9 cellular contexts compared by ENCODE assay signal in the genomic region with DNA sequence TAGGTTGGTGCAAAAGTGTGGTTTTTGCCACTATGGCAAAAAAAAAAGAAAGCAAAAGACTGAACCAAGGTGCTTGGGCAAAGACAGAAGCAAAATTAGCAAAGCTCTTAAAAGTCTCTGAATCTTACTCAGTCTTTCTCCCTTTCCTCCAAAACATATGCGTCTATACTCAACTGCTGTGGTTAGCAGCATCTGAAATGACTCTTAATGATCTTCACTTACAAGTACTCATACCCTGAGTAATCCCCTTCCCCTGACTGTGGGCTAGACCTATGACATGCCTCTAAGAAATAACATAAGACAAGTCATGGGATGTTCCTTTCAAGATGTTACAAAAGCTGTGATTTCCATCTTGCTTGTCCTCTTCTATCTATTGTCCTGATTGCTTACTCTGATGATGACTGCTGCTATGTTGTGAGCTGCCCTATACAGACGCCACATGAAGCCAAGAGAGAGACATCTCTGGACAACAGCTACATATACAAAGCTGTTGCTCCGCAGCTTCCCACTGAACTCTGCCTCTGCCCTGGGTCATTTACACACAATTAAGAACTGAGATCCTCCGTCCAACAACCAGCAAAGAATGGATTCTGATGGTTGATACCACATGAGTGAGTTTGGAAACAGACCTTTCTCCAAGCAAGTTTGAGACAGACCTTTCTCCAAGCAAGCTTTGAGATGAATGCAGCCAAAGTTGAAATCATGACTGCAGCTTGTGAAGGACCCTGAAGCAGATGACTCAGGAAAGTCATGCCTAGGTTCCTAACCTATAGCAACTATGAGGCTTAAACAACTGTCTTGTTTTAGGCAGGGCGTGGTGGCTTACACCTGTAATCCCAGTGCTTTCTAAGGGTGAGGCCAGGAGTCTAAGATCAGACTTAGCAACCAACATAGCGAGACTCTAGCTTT. TPM values are rescaled to one million over a fixed set of nuclear protein-coding genes. Genes with fewer than 3 reads are reported as not detected.
DNase-seq lines count a peak whose midpoint lies in the region; ATAC-seq and TF ChIP-seq lines count a peak whose summit lies in the region.
"Had no signal": no experiment of that assay in that cellular context is flagged by ENCODE, and none has a peak within 500 bp of the region (broad histone marks: within the 10 kb centered on the region; RNA-seq: fewer than 3 reads in every experiment).

No MANE protein-coding gene starts in this region.

- no peaks in the 10 kb centered on the region for H3K79me1 ChIP-seq in mesenchymal stem cell (replicated peaks; ENCODE audit: low read length, poor library complexity, severe bottlenecking)

- no peak overlapping the region for H3K4ac ChIP-seq in mesenchymal stem cell (ENCODE audit: low read depth in 1 of 2, low read length in 2 of 2)

- intact Hi-C loops in head of caudate nucleus (cut with DNase I) = no loop called here

- H2AK5ac ChIP-seq in mesenchymal stem cell (ENCODE audit: low read length, severe bottlenecking) = no peak overlapping the region

- H3K9me3 ChIP-seq in mesenchymal stem cell (ENCODE audit: control insufficient read depth, low read length) = no peaks in the 10 kb centered on the region

- no peak overlapping the region for H2BK15ac ChIP-seq in mesenchymal stem cell (ENCODE audit: low read depth, poor library complexity, severe bottlenecking)

- DNase-seq in GM10248 (ENCODE audit: extremely low spot score) (peak; percentile 33), mesenchymal stem cell (peak; percentile 83), head of caudate nucleus (no peak), GOT3 (lab: John Stamatoyannopoulos, UW) (no peak), Ammon's horn (ENCODE audit: low spot score) (no peak)
- DNase-seq: WERI-Rb-1 had no signal

- no peak overlapping the region for H2BK120ac ChIP-seq in mesenchymal stem cell (ENCODE audit: low read depth, low read length)

- H3K4me2 ChIP-seq in mesenchymal stem cell (ENCODE audit: low read length, poor library complexity, severe bottlenecking) = no peak overlapping the region

- whole genome bisulfite sequencing in mesenchymal stem cell = 85% methylated on average over 6 of the region's 6 CpGs

- H3K27ac ChIP-seq in mesenchymal stem cell (ENCODE audit: low read length, poor library complexity, severe bottlenecking) = no peak overlapping the region
- H3K27ac ChIP-seq: WERI-Rb-1 had no signal

- H3K9ac ChIP-seq in mesenchymal stem cell (ENCODE audit: low read length) = no peak overlapping the region

- H3K14ac ChIP-seq in mesenchymal stem cell (ENCODE audit: low read length in 2 of 2) = no peak overlapping the region

- CTCF ChIA-PET in GM10248 (lab: Yijun Ruan, JAX) = interaction anchor here (0.6 to 5.3 kb wide), 8 partner anchors 9 to 654 kb away, joined by 3 to 38 read pairs (median 4); no protein-coding TSS in a partner anchor

- H3K4me3 ChIP-seq in mesenchymal stem cell (ENCODE audit: insufficient read depth in 1 of 2, low read depth in 1 of 2, low read length in 2 of 2) = no peak overlapping the region

- no peak overlapping the region for H3K23ac ChIP-seq in mesenchymal stem cell (ENCODE audit: low read length in 2 of 2)

- no peak overlapping the region for H2AFZ ChIP-seq in mesenchymal stem cell (ENCODE audit: low read depth, low read length)

- H3K18ac ChIP-seq in mesenchymal stem cell (ENCODE audit: low read depth in 1 of 2, low read length in 2 of 2) = no peak overlapping the region

- peaks cover 3 to 13% of the 10 kb centered on the region in 2 experiments for H3K36me3 ChIP-seq in mesenchymal stem cell (ENCODE audit: control insufficient read depth in 1 of 2, insufficient read depth in 2 of 2, low read depth in 1 of 2, low read length in 2 of 2)

- H2BK5ac ChIP-seq in mesenchymal stem cell (ENCODE audit: low read depth, low read length, poor library complexity, severe bottlenecking) = no peak overlapping the region

- H4K8ac ChIP-seq in mesenchymal stem cell (ENCODE audit: low read length) = no peak overlapping the region

- H3K27me3 ChIP-seq in mesenchymal stem cell (ENCODE audit: control insufficient read depth in 1 of 2, insufficient read depth in 1 of 2, low read length in 2 of 2) = no peaks in the 10 kb centered on the region

- ATAC-seq in GM21786 (IDR thresholded peaks at IDR 0.05; ENCODE audit: unreplicated experiment) = peak; percentile 69
- peak; percentile 98 to 99 for ATAC-seq in activated CD4-positive, CD25-positive, alpha-beta regulatory T cell treated with anti-CD3 and anti-CD28 coated beads, Interleukin-2, amount 50 U/mL, for 24 hours
- no peak for ATAC-seq in HG03457 (IDR thresholded peaks at IDR 0.05; ENCODE audit: unreplicated experiment)

- POLR2A ChIA-PET in GM10248 (lab: Yijun Ruan, JAX) = interaction anchor here (0.6 to 0.7 kb wide), 3 partner anchors 100 to 127 kb away, joined by 3 to 7 read pairs (median 3); no protein-coding TSS in a partner anchor

- TF ChIP-seq CTCF in GM10248 (IDR thresholded peaks at IDR 0.05; ENCODE audit: control extremely low read depth, extremely low read depth, low read depth, missing control alignments) = no peak

- H4K91ac ChIP-seq in mesenchymal stem cell (ENCODE audit: low read length) = no peak overlapping the region

- H3K4me1 ChIP-seq in mesenchymal stem cell (ENCODE audit: control insufficient read depth, insufficient read depth, low read depth, low read length) = peaks cover 15% of the 10 kb centered on the region

- H2BK12ac ChIP-seq in mesenchymal stem cell (ENCODE audit: low read length in 2 of 2) = no peak overlapping the region

RNA-seq across cellular contexts. Expression of a gene that starts 55.2 kb away (rescaled TPM):
- 40.3 TPM for polyA plus RNA-seq in mesenchymal stem cell (2013, experiment 1 of 2)
- polyA plus RNA-seq in mesenchymal stem cell (2013, experiment 2 of 2) = 38.7 TPM

Comparison
In these comparisons a context has a peak if more than half of its experiments do, and no peak if none do; other contexts are left out.
1. DNase-seq: peak in GM10248 (single experiment) and mesenchymal stem cell (single experiment); none in head of caudate nucleus (0 of 42), GOT3 (single experiment) and Ammon's horn (single experiment).